Comparison of ENCODE assay signal across 19 cellular contexts in genomic region chr21:42089665-42090310, GRCh38. TPM values are rescaled to one million over a fixed set of nuclear protein-coding genes. Genes with fewer than 3 reads are reported as not detected.
A peak's percentile ranks its signal among the peaks of the same experiment; 100 is the strongest.
DNase-seq lines count a peak whose midpoint lies in the region; ATAC-seq and TF ChIP-seq lines count a peak whose summit lies in the region.
"Had no signal": no experiment of that assay in that cellular context is flagged by ENCODE, and none has a peak within 500 bp of the region (broad histone marks: within the 10 kb centered on the region; RNA-seq: fewer than 3 reads in every experiment).

No MANE protein-coding gene starts in this region.

- H3K36me3 Mint-ChIP-seq in CD4-positive, CD25-positive, alpha-beta regulatory T cell = no peaks in the 10 kb centered on the region
- H3K36me3 Mint-ChIP-seq in naive thymus-derived CD4-positive, alpha-beta T cell = no peaks in the 10 kb centered on the region
- no peaks in the 10 kb centered on the region for H3K36me3 Mint-ChIP-seq in activated T-helper 1 cell treated with anti-CD3 and anti-CD28 coated beads, Interleukin-12 subunit alpha, Interleukin-12 subunit beta, Interleukin-2, Interleukin-4 antibody, amounts not matched to agents 30 ng/mL and 10 ng/mL and 1 ng/mL, durations not matched to agents 14 hours and 24 hours and 36 hours (ENCODE audit: low read depth)
- H3K36me3 Mint-ChIP-seq: CD14-positive monocyte had no signal

- no peak overlapping the region for H3K9ac ChIP-seq in BLaER1

- CTCF ChIA-PET in naive thymus-derived CD4-positive, alpha-beta T cell (lab: Charles Lee) = interaction anchor here (0.6 to 1.5 kb wide), 3 partner anchors 17 to 273 kb away, joined by 3 to 4 read pairs (median 3); no protein-coding TSS in a partner anchor

- H3K27me3 ChIP-seq in BLaER1 (no peaks in the 10 kb centered on the region), ascending aorta (no peaks in the 10 kb centered on the region)
- no peaks in the 10 kb centered on the region for H3K27me3 ChIP-seq in CD4-positive, CD25-positive, alpha-beta regulatory T cell (ENCODE audit: control insufficient read depth, insufficient read depth, low read length)
- no peaks in the 10 kb centered on the region for H3K27me3 ChIP-seq in naive thymus-derived CD4-positive, alpha-beta T cell (ENCODE audit: control insufficient read depth in 2 of 2, insufficient read depth in 2 of 2, low read length in 2 of 2)

- POLR2A ChIA-PET in naive thymus-derived CD4-positive, alpha-beta T cell (lab: Charles Lee) = no interaction called here

- DNase-seq in CD4-positive, CD25-positive, alpha-beta regulatory T cell = no peak
- DNase-seq in ascending aorta (ENCODE audit: low spot score in 2 of 2) = no peak
- no peak for DNase-seq in naive thymus-derived CD4-positive, alpha-beta T cell
- no peak for DNase-seq in activated T-helper 1 cell treated with anti-CD3 and anti-CD28 coated beads, Interleukin-12 subunit alpha, Interleukin-12 subunit beta, Interleukin-2, Interleukin-4 antibody, amounts not matched to agents 30 ng/mL and 10 ng/mL and 1 ng/mL, durations not matched to agents 14 hours and 24 hours and 36 hours (ENCODE audit: low spot score)
- no peak for DNase-seq in DMS79 treated with DMSO at 0.1 percent for 48 hours (lab: John Stamatoyannopoulos, UW)
- DNase-seq: Calu3; GOT3; MV-4-11; NCI-H1694 treated with DMSO at 0.1 percent for 48 hours; NCI-H748 treated with DMSO at 0.1 percent for 48 hours; NK-92 treated with Interleukin-12 subunit alpha and Interleukin-12 subunit beta, amount 100 ng/mL, for 24 hours; OCI-M1; SHP77 had no signal

- no peak for TF ChIP-seq CTCF in ascending aorta (IDR thresholded peaks at IDR 0.05)

- no peaks in the 10 kb centered on the region for H3K9me3 Mint-ChIP-seq in CD4-positive, CD25-positive, alpha-beta regulatory T cell
- H3K9me3 Mint-ChIP-seq in naive thymus-derived CD4-positive, alpha-beta T cell = peaks cover 0 to 7% (median 0%) of the 10 kb centered on the region in 11 donors
- no peaks in the 10 kb centered on the region for H3K9me3 Mint-ChIP-seq in activated T-helper 1 cell treated with anti-CD3 and anti-CD28 coated beads, Interleukin-12 subunit alpha, Interleukin-12 subunit beta, Interleukin-2, Interleukin-4 antibody, amounts not matched to agents 30 ng/mL and 10 ng/mL and 1 ng/mL, durations not matched to agents 14 hours and 24 hours and 36 hours

- peaks cover 9% of the 10 kb centered on the region for H3K27me3 Mint-ChIP-seq in CD4-positive, CD25-positive, alpha-beta regulatory T cell
- H3K27me3 Mint-ChIP-seq in naive thymus-derived CD4-positive, alpha-beta T cell = peaks cover 0 to 12% (median 0%) of the 10 kb centered on the region in 5 donors
- peaks cover 12% of the 10 kb centered on the region for H3K27me3 Mint-ChIP-seq in activated T-helper 1 cell treated with anti-CD3 and anti-CD28 coated beads, Interleukin-12 subunit alpha, Interleukin-12 subunit beta, Interleukin-2, Interleukin-4 antibody, amounts not matched to agents 30 ng/mL and 10 ng/mL and 1 ng/mL, durations not matched to agents 14 hours and 24 hours and 36 hours (ENCODE audit: insufficient read depth)

- no peak overlapping the region for H3K4me3 ChIP-seq in BLaER1
- no peak overlapping the region for H3K4me3 ChIP-seq in CD4-positive, CD25-positive, alpha-beta regulatory T cell (ENCODE audit: low read depth, low read length)
- no peak overlapping the region for H3K4me3 ChIP-seq in ascending aorta
- H3K4me3 ChIP-seq in naive thymus-derived CD4-positive, alpha-beta T cell (ENCODE audit: low read length) = no peak overlapping the region
- H3K4me3 ChIP-seq: K562, SK-N-MC had no signal

- H3K4me1 Mint-ChIP-seq in CD4-positive, CD25-positive, alpha-beta regulatory T cell = peaks cover 0 to 29% (median 4%) of the 10 kb centered on the region in 4 donors
- peaks cover 9 to 50% (median 29%) of the 10 kb centered on the region in 7 donors for H3K4me1 Mint-ChIP-seq in naive thymus-derived CD4-positive, alpha-beta T cell
- peaks cover 13% of the 10 kb centered on the region for H3K4me1 Mint-ChIP-seq in activated T-helper 1 cell treated with anti-CD3 and anti-CD28 coated beads, Interleukin-12 subunit alpha, Interleukin-12 subunit beta, Interleukin-2, Interleukin-4 antibody, amounts not matched to agents 30 ng/mL and 10 ng/mL and 1 ng/mL, durations not matched to agents 14 hours and 24 hours and 36 hours (ENCODE audit: low read depth)
- H3K4me1 Mint-ChIP-seq: CD14-positive monocyte had no signal

- no peaks in the 10 kb centered on the region for H3K36me3 ChIP-seq in BLaER1
- H3K36me3 ChIP-seq in CD4-positive, CD25-positive, alpha-beta regulatory T cell (ENCODE audit: control insufficient read depth, insufficient read depth, low read length) = no peaks in the 10 kb centered on the region
- no peaks in the 10 kb centered on the region for H3K36me3 ChIP-seq in ascending aorta
- H3K36me3 ChIP-seq in naive thymus-derived CD4-positive, alpha-beta T cell (ENCODE audit: control insufficient read depth in 2 of 3, insufficient read depth in 3 of 3, low read length in 3 of 3) = no peaks in the 10 kb centered on the region

- H3K4me1 ChIP-seq in BLaER1 (peaks cover 29% of the 10 kb centered on the region), ascending aorta (peaks cover 4 to 17% of the 10 kb centered on the region in 2 donors)
- peaks cover 9% of the 10 kb centered on the region for H3K4me1 ChIP-seq in CD4-positive, CD25-positive, alpha-beta regulatory T cell (ENCODE audit: control insufficient read depth, insufficient read depth, low read length, poor library complexity, severe bottlenecking)
- H3K4me1 ChIP-seq in naive thymus-derived CD4-positive, alpha-beta T cell (ENCODE audit: control insufficient read depth in 2 of 2, insufficient read depth in 2 of 2, low read length in 2 of 2) = peaks cover 9 to 11% of the 10 kb centered on the region in 2 donors

- no peak for ATAC-seq in CD4-positive, CD25-positive, alpha-beta regulatory T cell (ENCODE audit: low read depth in 2 of 2)
- no peak for ATAC-seq in naive thymus-derived CD4-positive, alpha-beta T cell
- ATAC-seq in HG03039 (IDR thresholded peaks at IDR 0.05; ENCODE audit: unreplicated experiment) = no peak
- ATAC-seq: K562 had no signal

- peak overlapping the region; percentile 48 for H3K4me2 ChIP-seq in BLaER1

- H3K9me3 ChIP-seq in BLaER1 = peaks cover 8% of the 10 kb centered on the region
- peaks cover 0 to 2% of the 10 kb centered on the region in 2 experiments for H3K9me3 ChIP-seq in CD4-positive, CD25-positive, alpha-beta regulatory T cell (ENCODE audit: control insufficient read depth in 2 of 2, low read length in 2 of 2)
- no peaks in the 10 kb centered on the region for H3K9me3 ChIP-seq in ascending aorta
- H3K9me3 ChIP-seq in naive thymus-derived CD4-positive, alpha-beta T cell (ENCODE audit: control insufficient read depth in 2 of 3, low read length in 3 of 3) = no peaks in the 10 kb centered on the region

- H4K20me1 ChIP-seq in BLaER1 = no peaks in the 10 kb centered on the region

- H3K27ac Mint-ChIP-seq in CD4-positive, CD25-positive, alpha-beta regulatory T cell = peak overlapping the region in 2 of 3 donors; percentile 75 to 83
- H3K27ac Mint-ChIP-seq in naive thymus-derived CD4-positive, alpha-beta T cell = peak overlapping the region in 7 of 9 donors; percentile 60 to 95 (median 85)
- H3K27ac Mint-ChIP-seq in activated T-helper 1 cell treated with anti-CD3 and anti-CD28 coated beads, Interleukin-12 subunit alpha, Interleukin-12 subunit beta, Interleukin-2, Interleukin-4 antibody, amounts not matched to agents 30 ng/mL and 10 ng/mL and 1 ng/mL, durations not matched to agents 14 hours and 24 hours and 36 hours = no peak overlapping the region
- H3K27ac Mint-ChIP-seq: CD14-positive monocyte had no signal

- intact Hi-C loops in ascending aorta (cut with DNase I) = loop anchor here (5.0 to 10.0 kb wide), 4 partner anchors 165 to 925 kb away; partner anchors contain the start of gene BACE2
- intact Hi-C loops in naive thymus-derived CD4-positive, alpha-beta T cell (cut with micrococcal nuclease) = loop anchor here in 1 of 2 donors (1.0 kb wide), 1 partner anchor 27 kb away; no protein-coding TSS in a partner anchor
- intact Hi-C loops in activated T-helper 1 cell treated with anti-CD3 and anti-CD28 coated beads, Interleukin-12 subunit alpha, Interleukin-12 subunit beta, Interleukin-2, Interleukin-4 antibody, amounts not matched to agents 30 ng/mL and 10 ng/mL and 1 ng/mL, durations not matched to agents 14 hours and 24 hours and 36 hours (cut with micrococcal nuclease) = no loop called here

- peak overlapping the region in 2 of 4 donors; percentile 57 to 76 for H3K4me3 Mint-ChIP-seq in CD4-positive, CD25-positive, alpha-beta regulatory T cell
- H3K4me3 Mint-ChIP-seq in naive thymus-derived CD4-positive, alpha-beta T cell = peak overlapping the region in 9 of 10 donors; percentile 58 to 82 (median 68)
- no peak overlapping the region for H3K4me3 Mint-ChIP-seq in activated T-helper 1 cell treated with anti-CD3 and anti-CD28 coated beads, Interleukin-12 subunit alpha, Interleukin-12 subunit beta, Interleukin-2, Interleukin-4 antibody, amounts not matched to agents 30 ng/mL and 10 ng/mL and 1 ng/mL, durations not matched to agents 14 hours and 24 hours and 36 hours
- H3K4me3 Mint-ChIP-seq: CD14-positive monocyte had no signal

- no peak overlapping the region for H3K27ac ChIP-seq in BLaER1
- H3K27ac ChIP-seq in CD4-positive, CD25-positive, alpha-beta regulatory T cell (ENCODE audit: insufficient read depth, low read length, poor library complexity, severe bottlenecking) = no peak overlapping the region
- H3K27ac ChIP-seq in ascending aorta = peak overlapping the region; percentile 3 to 91
- no peak overlapping the region for H3K27ac ChIP-seq in naive thymus-derived CD4-positive, alpha-beta T cell (ENCODE audit: low read depth, low read length)
- H3K27ac ChIP-seq: SK-N-MC had no signal

RNA-seq across cellular contexts. Expression of gene UMODL1, which starts 18.7 kb away (rescaled TPM):
- 0.35 TPM for total RNA-seq in CD4-positive, CD25-positive, alpha-beta regulatory T cell
- polyA plus RNA-seq in CD4-positive, CD25-positive, alpha-beta regulatory T cell = under 1 TPM in 3 of 4 donors, not detected in 1; 0.05 to 0.10 (median 0.05) TPM
- total RNA-seq in ascending aorta = not detected
- 1 to 10 TPM in 2 of 5 experiments, under 1 TPM in 2, not detected in 1; 0.34 to 1.7 (median 1.1) TPM for total RNA-seq in naive thymus-derived CD4-positive, alpha-beta T cell
- polyA plus RNA-seq in naive thymus-derived CD4-positive, alpha-beta T cell = under 1 TPM; 0.11 to 0.14 TPM
- not detected in 2 replicates for total RNA-seq in activated T-helper 1 cell treated with anti-CD3 and anti-CD28 coated beads, Interleukin-12 subunit alpha, Interleukin-12 subunit beta, Interleukin-2, Interleukin-4 antibody, amounts not matched to agents 30 ng/mL and 10 ng/mL and 1 ng/mL, durations not matched to agents 14 hours and 24 hours and 36 hours
- total RNA-seq: Calu3, K562, NCI-H460 had no signal
- polyA plus RNA-seq: CD14-positive monocyte, K562 had no signal

Comparison
In these comparisons a context has a peak if more than half of its experiments do, and no peak if none do; other contexts are left out.
1. H3K27ac ChIP-seq: peak in ascending aorta (2 of 2); none in BLaER1 (single experiment), CD4-positive, CD25-positive, alpha-beta regulatory T cell (single experiment) and naive thymus-derived CD4-positive, alpha-beta T cell (single experiment).